ENCODE assay signal across 13 cellular contexts in the genomic region with DNA sequence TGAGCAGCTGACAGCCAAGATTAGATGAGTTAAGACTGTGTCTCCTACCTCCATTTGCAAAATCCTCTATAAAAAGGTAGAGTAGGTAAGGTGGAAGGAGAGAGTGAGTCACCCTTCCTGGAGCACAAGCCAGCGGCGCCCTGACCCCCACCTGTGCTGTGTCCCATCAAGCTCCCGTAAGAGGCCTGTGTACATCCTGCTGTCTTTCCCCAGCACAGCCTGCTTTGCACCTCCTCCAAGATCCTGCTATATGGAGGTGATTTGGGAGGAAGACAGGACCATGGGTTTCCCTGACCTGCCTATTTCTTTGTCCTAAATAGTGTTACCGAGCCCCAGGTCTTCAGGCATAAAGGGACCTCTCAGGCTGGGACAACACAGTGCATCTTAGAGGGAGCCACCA.
"Had no signal": no experiment of that assay in that cellular context is flagged by ENCODE, and none has a peak within 500 bp of the region (broad histone marks: within the 10 kb centered on the region; RNA-seq: fewer than 3 reads in every experiment).

No MANE protein-coding gene starts in this region.

- H3K4me3 Mint-ChIP-seq: naive B cell, nephron had no signal

- H3K27ac Mint-ChIP-seq: nephron had no signal

- DNase-seq: central memory CD4-positive, alpha-beta T cell; effector memory CD4-positive, alpha-beta T cell; esophagus squamous epithelium; foreskin fibroblast; glutamatergic neuron; left ventricle myocardium inferior; mesenchymal stem cell; naive B cell; stimulated activated CD4-positive, alpha-beta T cell treated with anti-CD3 and anti-CD28 coated beads, Interleukin-2, amount 100 ng/mL, for 48 hours; stimulated activated naive CD8-positive, alpha-beta T cell treated with anti-CD3 and anti-CD28 coated beads, Interleukin-15, Interleukin-2, amounts not matched to agents 100 U/mL and 50 U/mL, for 24 hours; thyroid gland; upper lobe of left lung had no signal

- H3K36me3 Mint-ChIP-seq: naive B cell had no signal

- H3K9me3 Mint-ChIP-seq: nephron had no signal
